In genomic region chr11:112655386-112655785, GRCh38 we compare ENCODE assay signal across 10 cellular contexts.
A peak's percentile ranks its signal among the peaks of the same experiment; 100 is the strongest.
DNase-seq lines count a peak whose midpoint lies in the region; ATAC-seq lines count a peak whose summit lies in the region.
"Had no signal": no experiment of that assay in that cellular context is flagged by ENCODE, and none has a peak within 500 bp of the region (broad histone marks: within the 10 kb centered on the region; RNA-seq: fewer than 3 reads in every experiment).

No MANE protein-coding gene starts in this region.

- intact Hi-C loops in Right ventricle myocardium superior (cut with DNase I), result no loop called here
- intact Hi-C loops in posterior vena cava (cut with DNase I), result loop anchor here in 1 of 2 donors (2.0 kb wide), 1 partner anchor 63 kb away; no protein-coding TSS in a partner anchor

- DNase-seq in ELR (ENCODE audit: low read depth) (peak; percentile 30), amniotic epithelial cell (ENCODE audit: low read depth) (peak; percentile 55), Right ventricle myocardium superior (peak; percentile 93), posterior vena cava (ENCODE audit: low spot score) (peak; percentile 88), retina (no peak), COLO829 (ENCODE audit: low spot score) (no peak)
- DNase-seq: Calu3, NCI-H2081 treated with DMSO at 0.1 percent for 48 hours had no signal

- peak; percentile 80 for ATAC-seq in Right ventricle myocardium superior (ENCODE audit: poor library complexity)
- ATAC-seq in GM18861 (IDR thresholded peaks at IDR 0.05; ENCODE audit: unreplicated experiment), result no peak
- ATAC-seq in GM21786 (IDR thresholded peaks at IDR 0.05; ENCODE audit: unreplicated experiment), result no peak

Comparison
In these comparisons a context has a peak if more than half of its experiments do, and no peak if none do; other contexts are left out.
1. DNase-seq: peak in ELR (single experiment), amniotic epithelial cell (single experiment), Right ventricle myocardium superior (single experiment) and posterior vena cava (single experiment); none in retina (single experiment) and COLO829 (single experiment).